In the genomic region with DNA sequence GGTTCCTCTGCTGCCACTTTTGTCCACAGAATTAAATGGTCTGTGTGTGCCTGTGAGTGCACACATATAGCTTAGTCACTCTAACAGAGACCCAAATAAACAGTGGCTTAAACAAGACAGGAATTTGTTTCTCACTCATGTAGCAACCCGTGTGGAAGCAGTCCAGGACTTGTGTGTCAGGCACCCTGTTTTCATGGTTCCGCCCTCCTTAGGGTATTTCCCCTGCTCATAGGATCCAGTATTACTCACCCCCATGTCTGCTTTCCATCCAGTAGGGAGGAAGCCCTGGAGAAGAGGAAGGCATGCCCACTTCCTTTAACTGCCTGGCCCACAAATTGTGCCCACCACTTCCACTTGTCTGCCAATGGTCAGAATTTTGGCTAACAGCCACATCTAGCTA, we compare ENCODE assay signal across 9 cellular contexts. TPM values are rescaled to one million over a fixed set of nuclear protein-coding genes. Genes with fewer than 3 reads are reported as not detected.
A peak's percentile ranks its signal among the peaks of the same experiment; 100 is the strongest.
DNase-seq lines count a peak whose midpoint lies in the region; ATAC-seq and TF ChIP-seq lines count a peak whose summit lies in the region.
"Had no signal": no experiment of that assay in that cellular context is flagged by ENCODE, and none has a peak within 500 bp of the region (broad histone marks: within the 10 kb centered on the region; RNA-seq: fewer than 3 reads in every experiment).

No MANE protein-coding gene starts in this region.

- H4K8ac ChIP-seq in mesendoderm (ENCODE audit: low read depth, low read length): no peak overlapping the region

- TF ChIP-seq EP300 in ovary (IDR thresholded peaks at IDR 0.05): no peak

- TF ChIP-seq CTCF in esophagus squamous epithelium (IDR thresholded peaks at IDR 0.05) (no peak), retinal pigment epithelial cell (conservative IDR thresholded peaks at IDR 0.05; ENCODE audit: low read depth, low read length) (no peak), ovary (IDR thresholded peaks at IDR 0.05) (no peak)

- H2BK5ac ChIP-seq in mesendoderm (ENCODE audit: low read length): no peak overlapping the region

- intact Hi-C loops in esophagus squamous epithelium (cut with DNase I) (no loop called here), ovary (cut with DNase I) (no loop called here)

- H3K18ac ChIP-seq in mesendoderm (ENCODE audit: low read length): no peak overlapping the region

- no peak overlapping the region for H2BK15ac ChIP-seq in mesendoderm (replicated peaks; ENCODE audit: low read depth)

- no peaks in the 10 kb centered on the region for H3K79me2 ChIP-seq in mesendoderm (ENCODE audit: control insufficient read depth, insufficient read depth, low read length)

- DNase-seq in GDM1 (lab: John Stamatoyannopoulos, UW): peak; percentile 67
- peak; percentile 12 for DNase-seq in NOMO-1 treated with dmso at 0.1 percent for 144 hours (lab: John Stamatoyannopoulos, UW; ENCODE audit: unreplicated experiment)
- DNase-seq in esophagus squamous epithelium (lab: John Stamatoyannopoulos, UW): peak; percentile 4
- peak; percentile 91 for DNase-seq in retinal pigment epithelial cell (ENCODE audit: low read depth)
- DNase-seq in mesendoderm: no peak
- no peak for DNase-seq in activated gamma-delta T cell treated with Interleukin-2 at 50 U/mL for 16 hours
- no peak for DNase-seq in ovary
- DNase-seq: stimulated activated CD4-positive, alpha-beta T cell treated with anti-CD3 and anti-CD28 coated beads, Interleukin-4, amount 100 ng/mL, for 24 hours had no signal

- ATAC-seq in HG03159 (IDR thresholded peaks at IDR 0.05; ENCODE audit: unreplicated experiment): no peak

- H3K4me2 ChIP-seq in mesendoderm (ENCODE audit: low read length): no peak overlapping the region

- H2AK5ac ChIP-seq in mesendoderm (ENCODE audit: low read length): no peak overlapping the region

- TF ChIP-seq POLR2A in esophagus squamous epithelium (IDR thresholded peaks at IDR 0.05): peak in 1 of 4 donors; percentile 26
- no peak for TF ChIP-seq POLR2A in ovary (IDR thresholded peaks at IDR 0.05)

- H3K79me1 ChIP-seq in mesendoderm (ENCODE audit: low read length): no peaks in the 10 kb centered on the region

- H3K4me1 ChIP-seq in esophagus squamous epithelium (peaks cover 22 to 57% (median 34%) of the 10 kb centered on the region in 3 donors), mesendoderm (ENCODE audit: control insufficient read depth, low read depth, low read length) (peaks cover 4% of the 10 kb centered on the region), ovary (ENCODE audit: insufficient read depth) (no peaks in the 10 kb centered on the region)

- H3K36me3 ChIP-seq in esophagus squamous epithelium: no peaks in the 10 kb centered on the region
- H3K36me3 ChIP-seq in mesendoderm (ENCODE audit: control insufficient read depth, insufficient read depth, low read length): no peaks in the 10 kb centered on the region
- no peaks in the 10 kb centered on the region for H3K36me3 ChIP-seq in ovary

- peak overlapping the region; percentile 82 to 93 (median 92) for H3K27ac ChIP-seq in esophagus squamous epithelium
- no peak overlapping the region for H3K27ac ChIP-seq in mesendoderm (ENCODE audit: low read depth, low read length)
- no peak overlapping the region for H3K27ac ChIP-seq in ovary

- no peak overlapping the region for H3K56ac ChIP-seq in mesendoderm (ENCODE audit: low read length)

- H4K5ac ChIP-seq in mesendoderm (ENCODE audit: low read length): no peak overlapping the region

- WGBS in esophagus squamous epithelium, 2 donors: 0 to 19% methylated on average over 2 of the region's 2 CpGs
- WGBS in mesendoderm (ENCODE audit: extremely low coverage, insufficient coverage, low lambda C conversion rate): no CpG with 5 or more reads among the region's 2 CpGs
- WGBS in ovary, 3 donors: 60 to 71% (median 63%) methylated on average over 2 of the region's 2 CpGs

- no peak overlapping the region for H3K9ac ChIP-seq in mesendoderm (ENCODE audit: low read length)

- H3K27me3 ChIP-seq in esophagus squamous epithelium (no peaks in the 10 kb centered on the region), mesendoderm (ENCODE audit: insufficient read depth, low read length, poor library complexity) (no peaks in the 10 kb centered on the region), ovary (no peaks in the 10 kb centered on the region)

- H3K9me3 ChIP-seq in esophagus squamous epithelium (no peaks in the 10 kb centered on the region), ovary (no peaks in the 10 kb centered on the region)

- H3K4me3 ChIP-seq in esophagus squamous epithelium: no peak overlapping the region
- H3K4me3 ChIP-seq in retinal pigment epithelial cell (ENCODE audit: low read length): no peak overlapping the region
- H3K4me3 ChIP-seq in mesendoderm (ENCODE audit: low read length): no peak overlapping the region
- H3K4me3 ChIP-seq in ovary: no peak overlapping the region

- no peak overlapping the region for H2BK120ac ChIP-seq in mesendoderm (ENCODE audit: low read depth, low read length)

- no peak overlapping the region for H3K23ac ChIP-seq in mesendoderm (ENCODE audit: low read length)

- no peak overlapping the region for H3K4ac ChIP-seq in mesendoderm (ENCODE audit: low read depth, low read length)

RNA-seq across cellular contexts. Expression of a gene that starts 41.3 kb away (rescaled TPM):
- 1,000 to 10,000 TPM in 1 of 4 donors, 100 to 1,000 TPM in 3; 565 to 1,522 (median 625) TPM for total RNA-seq in esophagus squamous epithelium
- polyA plus RNA-seq in mesendoderm (2013, experiment 1 of 2): 2.0 TPM
- 2.3 TPM for polyA plus RNA-seq in mesendoderm (2013, experiment 2 of 2)
- total RNA-seq in ovary: 100 to 1,000 TPM in 1 of 7 donors, 10 to 100 TPM in 2, 1 to 10 TPM in 3, under 1 TPM in 1; 0.35 to 132 (median 7.5) TPM
- polyA plus RNA-seq in ovary: 1 to 10 TPM; 1.2 to 1.9 TPM

Comparison
In these comparisons a context has a peak if more than half of its experiments do, and no peak if none do; other contexts are left out.
1. DNase-seq: peak in GDM1 (single experiment), NOMO-1 treated with dmso at 0.1 percent for 144 hours (single experiment), esophagus squamous epithelium (single experiment) and retinal pigment epithelial cell (single experiment); none in mesendoderm (single experiment), activated gamma-delta T cell treated with Interleukin-2 at 50 U/mL for 16 hours (single experiment) and ovary (0 of 5).
2. H3K27ac ChIP-seq: peak in esophagus squamous epithelium (4 of 4); none in mesendoderm (single experiment) and ovary (0 of 2).
3. RNA of a gene that starts 41.3 kb away (total RNA-seq): 565 to 1,522 TPM in esophagus squamous epithelium; 0.35 to 132 TPM in ovary; every median in the first group is over 4 times any median in the second.